6 cellular contexts compared by ENCODE assay signal in the genomic region with DNA sequence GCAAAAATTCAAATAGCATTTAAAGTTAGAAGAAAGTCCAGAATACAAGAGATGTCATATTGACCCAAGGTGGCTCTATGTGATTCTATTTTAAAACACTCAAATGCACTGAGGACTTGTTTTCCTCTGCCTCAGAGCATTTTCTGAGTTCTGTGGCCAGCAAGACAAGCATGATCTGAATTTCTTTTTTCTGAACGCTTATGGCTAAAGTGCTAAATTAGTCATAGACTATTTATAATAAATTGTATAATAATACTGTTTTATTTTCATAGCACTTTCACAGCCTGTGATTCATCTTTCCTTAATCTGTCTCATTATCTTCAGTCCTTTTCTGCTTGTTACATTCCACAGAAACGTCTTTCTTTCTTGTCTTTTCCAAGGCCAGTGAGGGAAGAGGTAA. TPM values are rescaled to one million over a fixed set of nuclear protein-coding genes. Genes with fewer than 3 reads are reported as not detected.
A peak's percentile ranks its signal among the peaks of the same experiment; 100 is the strongest.
DNase-seq lines count a peak whose midpoint lies in the region; ATAC-seq and TF ChIP-seq lines count a peak whose summit lies in the region.
"Not testable (repeated sequence)": the region's sequence is repeated elsewhere in the genome, so short reads cannot be mapped to it uniquely, and the experiment has no call there.

No MANE protein-coding gene starts in this region.

- POLR2A ChIA-PET in IMR-90 (lab: Charles Lee; ENCODE audit: unreplicated experiment): not testable (repeated sequence)

- not testable (repeated sequence) for H3K9me3 ChIP-seq in IMR-90 (ENCODE audit: control insufficient read depth, insufficient read depth, low read length); psoas muscle; thoracic aorta

- H3K14ac ChIP-seq in IMR-90 (replicated peaks; ENCODE audit: low read depth, low read length): not testable (repeated sequence)

- not testable (repeated sequence) for H3K9ac ChIP-seq in IMR-90 (ENCODE audit: low read depth, low read length)

- not testable (repeated sequence) for H3K4me1 ChIP-seq in IMR-90 (ENCODE audit: control insufficient read depth, insufficient read depth, low read length); psoas muscle; thoracic aorta (ENCODE audit: control insufficient read depth in 1 of 2, low read depth in 2 of 2)

- not testable (repeated sequence) for BruUV-seq in IMR-90 (replicated peaks; lab: Mats Ljungman, UMichigan)

- H3K79me1 ChIP-seq in IMR-90 (ENCODE audit: low read depth in 1 of 2, low read length in 2 of 2): not testable (repeated sequence)

- not testable (repeated sequence) for TF ChIP-seq CTCF in IMR-90 (conservative IDR thresholded peaks at IDR 0.05; ENCODE audit: low read depth, low read length); psoas muscle (IDR thresholded peaks at IDR 0.05); thoracic aorta (IDR thresholded peaks at IDR 0.05)

- H3K56ac ChIP-seq in IMR-90 (ENCODE audit: extremely low read depth, insufficient read depth, low read length): not testable (repeated sequence)

- not testable (repeated sequence) for H3K18ac ChIP-seq in IMR-90 (ENCODE audit: low read depth, low read length)

- not testable (repeated sequence) for TF ChIP-seq RAD21 in IMR-90 (IDR thresholded peaks at IDR 0.05; ENCODE audit: low read length)

- H3K4me3 ChIP-seq in IMR-90 (ENCODE audit: insufficient read depth, low read depth, low read length); psoas muscle; thoracic aorta: not testable (repeated sequence)

- not testable (repeated sequence) for H4K5ac ChIP-seq in IMR-90 (ENCODE audit: low read depth, low read length)

- dilution Hi-C loops in IMR-90 (cut with HindIII; ENCODE audit: low sequenced_read_pairs, unreplicated experiment): not testable (repeated sequence)

- CTCF ChIA-PET in IMR-90 (lab: Yijun Ruan, JAX): not testable (repeated sequence)

- DNase-seq in IMR-90; left ventricle myocardium superior; psoas muscle; thoracic aorta (ENCODE audit: low spot score): not testable (repeated sequence)

- H2AFZ ChIP-seq in IMR-90 (replicated peaks; ENCODE audit: low read length, poor library complexity): not testable (repeated sequence)

- not testable (repeated sequence) for TF ChIP-seq POLR2A in IMR-90 (IDR thresholded peaks at IDR 0.05; ENCODE audit: low read depth, low read length)

- H3K27me3 ChIP-seq in IMR-90 (ENCODE audit: control insufficient read depth, insufficient read depth, low read length); psoas muscle (ENCODE audit: insufficient read depth in 3 of 3, low read length in 2 of 3); thoracic aorta (replicated peaks; ENCODE audit: insufficient read depth): not testable (repeated sequence)

- not testable (repeated sequence) for H2BK20ac ChIP-seq in IMR-90 (ENCODE audit: low read depth, low read length)

- in situ Hi-C loops in IMR-90 (cut with MboI; ENCODE audit: low sequenced_read_pairs): not testable (repeated sequence)

- WGBS in IMR-90 (ENCODE audit: extremely low coverage in 2 of 2, insufficient read length in 1 of 2), 2 experiments: no CpG with 5 or more reads among the region's 2 CpGs
- WGBS in psoas muscle, 3 donors: no CpG with 5 or more reads among the region's 2 CpGs

- H4K91ac ChIP-seq in IMR-90 (ENCODE audit: insufficient read depth, low read depth, low read length): not testable (repeated sequence)

- H3K27ac ChIP-seq in IMR-90 (ENCODE audit: insufficient read depth, low read length); psoas muscle; thoracic aorta: not testable (repeated sequence)

- H3K9me1 ChIP-seq in IMR-90 (ENCODE audit: insufficient read depth, low read length): not testable (repeated sequence)

- H2AK5ac ChIP-seq in IMR-90 (ENCODE audit: low read depth, low read length): not testable (repeated sequence)

- H3K4me2 ChIP-seq in IMR-90 (ENCODE audit: low read depth, low read length): not testable (repeated sequence)

- not testable (repeated sequence) for H3K36me3 ChIP-seq in IMR-90 (ENCODE audit: control insufficient read depth, insufficient read depth, low read length); psoas muscle (ENCODE audit: insufficient read depth in 1 of 2, low read depth in 1 of 2); thoracic aorta

- not testable (repeated sequence) for H2BK120ac ChIP-seq in IMR-90 (ENCODE audit: low read depth, low read length)

- H2AK9ac ChIP-seq in IMR-90 (replicated peaks; ENCODE audit: low read depth, low read length, poor library complexity): not testable (repeated sequence)

- ATAC-seq in IMR-90 (ENCODE audit: low read depth) (peak; percentile 78), SK-N-SH treated with all-trans-retinoic acid at 6 μM for 48 hours (peak; percentile 64), esophagus mucosa (peak; percentile 37), left ventricle myocardium superior (peak; percentile 20), psoas muscle (peak; percentile 55 to 80 (median 74)), thoracic aorta (ENCODE audit: insufficient number of reproducible peaks, low FRiP score, low read depth) (peak; percentile 74)

- H3K4ac ChIP-seq in IMR-90 (ENCODE audit: low read depth, low read length): not testable (repeated sequence)

- H3K23ac ChIP-seq in IMR-90 (ENCODE audit: low read depth, low read length): not testable (repeated sequence)

- not testable (repeated sequence) for H4K8ac ChIP-seq in IMR-90 (ENCODE audit: low read depth in 2 of 2, low read length in 2 of 2)

- not testable (repeated sequence) for H4K20me1 ChIP-seq in IMR-90 (ENCODE audit: insufficient read depth, low read length)

- H2BK5ac ChIP-seq in IMR-90 (ENCODE audit: low read depth, low read length, poor library complexity, severe bottlenecking): not testable (repeated sequence)

- intact Hi-C loops in IMR-90 (cut with micrococcal nuclease); left ventricle myocardium superior (cut with micrococcal nuclease); psoas muscle (cut with DNase I): not testable (repeated sequence)

- H2BK15ac ChIP-seq in IMR-90 (ENCODE audit: low read depth, low read length): not testable (repeated sequence)

RNA-seq across cellular contexts. Expression of gene PDE4DIP, which starts 7.5 kb away (rescaled TPM):
- total RNA-seq in IMR-90 (2012; rRNA removed) (71.4 and 74.4 TPM in 2 replicates), esophagus mucosa (8.9 TPM), left ventricle myocardium superior (1,838 TPM), psoas muscle (1,000 to 10,000 TPM; 1,830 to 3,658 (median 2,938) TPM), thoracic aorta (100 to 1,000 TPM; 254 to 311 TPM)
- polyA plus RNA-seq in IMR-90 (2012; rRNA removed) (27.1 and 36.7 TPM in 2 replicates), psoas muscle (1,000 to 10,000 TPM in 2 of 3 donors, 100 to 1,000 TPM in 1; 368 to 2,569 (median 1,043) TPM)
- polyA plus RNA-seq in IMR-90 (2012; cell fraction: cytosol; rRNA removed): 13.4 and 40.4 TPM in 2 replicates
- polyA plus RNA-seq in IMR-90 (2012; cell fraction: nucleus; rRNA removed; ENCODE audit: low replicate concordance): 42.6 and 113 TPM in 2 replicates

Comparison
In these comparisons a context has a peak if more than half of its experiments do, and no peak if none do; other contexts are left out.
1. ATAC-seq: peak in every context shown above with its lines; median percentile 78 in IMR-90; 74 in psoas muscle; 74 in thoracic aorta; 64 in SK-N-SH treated with all-trans-retinoic acid at 6 μM for 48 hours; 37 in esophagus mucosa; 20 in left ventricle myocardium superior.